In genomic region chr2:133673570-133673969, GRCh38 we compare ENCODE assay signal across 19 cellular contexts.
DNase-seq lines count a peak whose midpoint lies in the region; ATAC-seq and TF ChIP-seq lines count a peak whose summit lies in the region.
"Had no signal": no experiment of that assay in that cellular context is flagged by ENCODE, and none has a peak within 500 bp of the region (broad histone marks: within the 10 kb centered on the region; RNA-seq: fewer than 3 reads in every experiment).

No MANE protein-coding gene starts in this region.

- intact Hi-C loops in right cardiac atrium (cut with DNase I), result loop anchor here in 1 of 4 donors (10.0 kb wide), 1 partner anchor 91 kb away; no protein-coding TSS in a partner anchor
- intact Hi-C loops in heart left ventricle (cut with DNase I), result loop anchor here in 1 of 10 donors (10.0 kb wide), 1 partner anchor 109 kb away; the partner anchor contains the start of gene NCKAP5
- intact Hi-C loops in dorsolateral prefrontal cortex (cut with DNase I), result loop anchor here in 1 of 2 donors (5.0 to 10.0 kb wide), 2 partner anchors 101 to 106 kb away; partner anchors contain the start of gene NCKAP5

- H3K9me3 ChIP-seq in right cardiac atrium (ENCODE audit: control insufficient read depth, low read length) (no peaks in the 10 kb centered on the region), heart left ventricle (peaks cover 0 to 17% (median 8%) of the 10 kb centered on the region in 12 donors)

- H3K36me3 ChIP-seq in heart left ventricle, result no peaks in the 10 kb centered on the region
- H3K36me3 ChIP-seq: BLaER1 had no signal

- peaks cover 6% of the 10 kb centered on the region for H3K27me3 Mint-ChIP-seq in nephron (ENCODE audit: low read depth)
- H3K27me3 Mint-ChIP-seq: natural killer cell treated with Interleukin-12 subunit alpha and Interleukin-12 subunit beta and Interleukin-15 and Interleukin-18, amount 100 ng/mL, for 72 hours had no signal

- H3K4me3 Mint-ChIP-seq in nephron, result peak overlapping the region in 1 of 3 experiments; percentile 76
- H3K4me3 Mint-ChIP-seq: natural killer cell treated with Interleukin-12 subunit alpha and Interleukin-12 subunit beta and Interleukin-15 and Interleukin-18, amount 100 ng/mL, for 72 hours had no signal

- H3K27ac Mint-ChIP-seq in nephron, result peak overlapping the region; percentile 92 to 96 (median 96)
- H3K27ac Mint-ChIP-seq: natural killer cell treated with Interleukin-12 subunit alpha and Interleukin-12 subunit beta and Interleukin-15 and Interleukin-18, amount 100 ng/mL, for 72 hours had no signal

- in situ Hi-C loops in ACHN (cut with HindIII; ENCODE audit: low pct_ligation_motif_present, low pct_unique_long_range_greater_than_20kb, low sequenced_read_pairs), result no loop called here

- WGBS in right cardiac atrium, result 36% methylated on average over 4 of the region's 4 CpGs
- WGBS in heart left ventricle, 4 donors, result 33 to 53% (median 40%) methylated on average over 4 of the region's 4 CpGs

- H3K4me3 ChIP-seq in right cardiac atrium (ENCODE audit: low read length) (peak overlapping the region; percentile 29), heart left ventricle (peak overlapping the region in 3 of 12 donors; percentile 36 to 50 (median 42)), dorsolateral prefrontal cortex (peak overlapping the region in 54 of 59 donors; percentile 12 to 68 (median 54))
- H3K4me3 ChIP-seq: BLaER1 had no signal

- TF ChIP-seq POLR2A in heart left ventricle (IDR thresholded peaks at IDR 0.05), result no peak

- H3K9me3 Mint-ChIP-seq in nephron, result peaks cover 14% of the 10 kb centered on the region

- peaks cover 60% of the 10 kb centered on the region for H3K4me1 Mint-ChIP-seq in nephron

- ATAC-seq in right cardiac atrium (peak in 1 of 2 donors; percentile 4), heart left ventricle (no peak), GM21737 (IDR thresholded peaks at IDR 0.05; ENCODE audit: unreplicated experiment) (no peak), GM18867 (IDR thresholded peaks at IDR 0.05; ENCODE audit: unreplicated experiment) (no peak)
- ATAC-seq: natural killer cell treated with Interleukin-12 subunit alpha and Interleukin-12 subunit beta and Interleukin-15 and Interleukin-18, amount 100 ng/mL, for 72 hours had no signal

- H3K27me3 ChIP-seq in right cardiac atrium (ENCODE audit: control insufficient read depth, insufficient read depth), result no peaks in the 10 kb centered on the region
- no peaks in the 10 kb centered on the region for H3K27me3 ChIP-seq in heart left ventricle
- no peaks in the 10 kb centered on the region for H3K27me3 ChIP-seq in dorsolateral prefrontal cortex
- H3K27me3 ChIP-seq: BLaER1 had no signal

- H3K4me1 ChIP-seq in right cardiac atrium (ENCODE audit: control insufficient read depth, insufficient read depth, low read length) (no peaks in the 10 kb centered on the region), heart left ventricle (peaks cover 0 to 43% (median 20%) of the 10 kb centered on the region in 12 donors)
- H3K4me1 ChIP-seq: BLaER1 had no signal

- H3K36me3 Mint-ChIP-seq in nephron (ENCODE audit: low read depth), result no peaks in the 10 kb centered on the region
- H3K36me3 Mint-ChIP-seq: natural killer cell treated with Interleukin-12 subunit alpha and Interleukin-12 subunit beta and Interleukin-15 and Interleukin-18, amount 100 ng/mL, for 72 hours had no signal

- H3K27ac ChIP-seq in right cardiac atrium (ENCODE audit: low read length), result no peak overlapping the region
- H3K27ac ChIP-seq in heart left ventricle, result peak overlapping the region in 6 of 12 donors; percentile 5 to 89 (median 81)
- H3K27ac ChIP-seq in dorsolateral prefrontal cortex, result peak overlapping the region in 55 of 59 donors; percentile 1 to 94 (median 88)
- H3K27ac ChIP-seq in temporal lobe (ENCODE audit: low read depth, low read length), result peak overlapping the region; percentile 85
- H3K27ac ChIP-seq: BLaER1 had no signal

- TF ChIP-seq CTCF in heart left ventricle (IDR thresholded peaks at IDR 0.05) (no peak), dorsolateral prefrontal cortex (IDR thresholded peaks at IDR 0.05 in 54 of 56, conservative IDR thresholded peaks at IDR 0.05 in 2 of 56; ENCODE audit: low read depth in 1 of 56, partially characterized antibody in 56 of 56) (peak in 1 of 56 donors; percentile 9), nephron (IDR thresholded peaks at IDR 0.05; ENCODE audit: unreplicated experiment in 3 of 3) (no peak)

- no peak for DNase-seq in right cardiac atrium
- DNase-seq in heart left ventricle, result no peak
- DNase-seq in dorsolateral prefrontal cortex, result no peak
- DNase-seq in ACHN, result no peak
- DNase-seq: activated CD4-positive, alpha-beta T cell treated with anti-CD3 and anti-CD28 coated beads for 48 hours; activated naive CD4-positive, alpha-beta T cell; activated T-cell treated with anti-CD3 and anti-CD28 coated beads, Interleukin-2, amount 50 U/mL, for 48 hours; Caco-2; dermis blood vessel endothelial cell; DND-41; H9; Kasumi-1; NCI-H1048 had no signal
